Comparison of ENCODE assay signal across 11 cellular contexts in the genomic region with DNA sequence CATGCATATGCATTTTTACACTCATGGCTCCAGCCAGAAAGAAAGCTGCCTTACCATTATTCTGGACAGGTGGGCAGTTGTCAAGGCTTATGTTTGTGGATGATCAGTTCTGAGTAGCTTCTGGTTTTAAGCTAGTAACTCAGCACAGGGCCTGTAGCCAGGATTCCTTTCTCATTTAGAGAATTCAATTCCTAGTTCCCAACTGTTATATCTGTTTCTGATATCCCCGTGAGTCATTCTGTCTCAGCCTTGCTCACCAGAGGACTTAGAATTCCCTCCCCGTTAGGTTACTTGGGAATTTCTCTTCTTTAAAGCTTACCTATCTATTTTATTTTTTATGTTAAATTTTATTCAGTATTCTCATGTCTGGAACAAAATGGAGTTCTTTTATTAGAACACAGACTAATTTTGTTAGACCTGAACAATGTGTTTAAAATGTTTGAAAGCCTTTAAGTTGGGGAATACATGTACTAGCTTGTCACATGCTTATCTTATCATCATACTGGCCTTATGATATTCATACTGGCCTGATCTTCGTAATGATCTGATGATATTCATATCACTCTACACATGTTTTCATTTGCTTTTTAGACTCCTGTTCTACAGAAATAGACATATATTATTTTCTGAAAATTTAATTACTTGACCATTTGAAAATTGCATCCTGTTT. TPM values are rescaled to one million over a fixed set of nuclear protein-coding genes. Genes with fewer than 3 reads are reported as not detected.
A peak's percentile ranks its signal among the peaks of the same experiment; 100 is the strongest.
DNase-seq lines count a peak whose midpoint lies in the region; ATAC-seq and TF ChIP-seq lines count a peak whose summit lies in the region.
"Had no signal": no experiment of that assay in that cellular context is flagged by ENCODE, and none has a peak within 500 bp of the region (broad histone marks: within the 10 kb centered on the region; RNA-seq: fewer than 3 reads in every experiment).

No MANE protein-coding gene starts in this region.

- H3K27ac Mint-ChIP-seq in natural killer cell: peak overlapping the region; percentile 82 to 84
- peak overlapping the region in 1 of 2 donors; percentile 62 for H3K27ac Mint-ChIP-seq in natural killer cell treated with Interleukin-12 subunit alpha and Interleukin-12 subunit beta and Interleukin-15 and Interleukin-18, amount 100 ng/mL, for 72 hours
- H3K27ac Mint-ChIP-seq in central memory CD8-positive, alpha-beta T cell (ENCODE audit: low read depth): peak overlapping the region; percentile 65
- H3K27ac Mint-ChIP-seq in activated CD8-positive, alpha-beta T cell treated with anti-CD3 and anti-CD28 coated beads for 36 hours: no peak overlapping the region
- H3K27ac Mint-ChIP-seq: activated CD4-positive, alpha-beta T cell treated with anti-CD3 and anti-CD28 coated beads, Interleukin-2, amount 10 ng/mL, durations not matched to agents 7 days and 5 days had no signal

- POLR2A ChIA-PET in activated CD8-positive, alpha-beta T cell treated with anti-CD3 and anti-CD28 coated beads for 36 hours (lab: Charles Lee): interaction anchor here (1.1 kb wide), 1 partner anchor 97 kb away, joined by 3 read pairs; no protein-coding TSS in a partner anchor

- TF ChIP-seq CTCF in natural killer cell (IDR thresholded peaks at IDR 0.05): no peak
- TF ChIP-seq CTCF in activated CD8-positive, alpha-beta T cell treated with anti-CD3 and anti-CD28 coated beads for 36 hours (IDR thresholded peaks at IDR 0.05): no peak

- no peaks in the 10 kb centered on the region for H3K27me3 Mint-ChIP-seq in natural killer cell (ENCODE audit: low read depth in 2 of 2)
- H3K27me3 Mint-ChIP-seq in natural killer cell treated with Interleukin-12 subunit alpha and Interleukin-12 subunit beta and Interleukin-15 and Interleukin-18, amount 100 ng/mL, for 72 hours: no peaks in the 10 kb centered on the region
- no peaks in the 10 kb centered on the region for H3K27me3 Mint-ChIP-seq in central memory CD8-positive, alpha-beta T cell
- no peaks in the 10 kb centered on the region for H3K27me3 Mint-ChIP-seq in activated CD8-positive, alpha-beta T cell treated with anti-CD3 and anti-CD28 coated beads for 36 hours
- H3K27me3 Mint-ChIP-seq: activated CD4-positive, alpha-beta T cell treated with anti-CD3 and anti-CD28 coated beads, Interleukin-2, amount 10 ng/mL, durations not matched to agents 7 days and 5 days; naive B cell had no signal

- CTCF ChIA-PET in activated CD8-positive, alpha-beta T cell treated with anti-CD3 and anti-CD28 coated beads for 36 hours (lab: Charles Lee): interaction anchor here (1.0 kb wide), 2 partner anchors 34 to 43 kb away, joined by 3 to 5 read pairs; no protein-coding TSS in a partner anchor

- H3K4me1 Mint-ChIP-seq in natural killer cell: peaks cover 60 to 73% of the 10 kb centered on the region in 2 donors
- peaks cover 27 to 38% of the 10 kb centered on the region in 2 donors for H3K4me1 Mint-ChIP-seq in natural killer cell treated with Interleukin-12 subunit alpha and Interleukin-12 subunit beta and Interleukin-15 and Interleukin-18, amount 100 ng/mL, for 72 hours (ENCODE audit: low read depth in 2 of 2)
- H3K4me1 Mint-ChIP-seq in central memory CD8-positive, alpha-beta T cell: peaks cover 49% of the 10 kb centered on the region
- peaks cover 30% of the 10 kb centered on the region for H3K4me1 Mint-ChIP-seq in activated CD8-positive, alpha-beta T cell treated with anti-CD3 and anti-CD28 coated beads for 36 hours (ENCODE audit: low read depth)

- ATAC-seq in natural killer cell (no peak), GM21447 (IDR thresholded peaks at IDR 0.05; ENCODE audit: unreplicated experiment) (no peak)
- ATAC-seq in natural killer cell treated with Interleukin-12 subunit alpha and Interleukin-12 subunit beta and Interleukin-15 and Interleukin-18, amount 100 ng/mL, for 72 hours: no peak
- no peak for ATAC-seq in central memory CD8-positive, alpha-beta T cell (replicated peaks; ENCODE audit: extremely low read depth, poor library complexity, severe bottlenecking)
- no peak for ATAC-seq in activated CD8-positive, alpha-beta T cell treated with anti-CD3 and anti-CD28 coated beads for 36 hours

- intact Hi-C loops in natural killer cell (cut with micrococcal nuclease): no loop called here
- intact Hi-C loops in activated CD8-positive, alpha-beta T cell treated with anti-CD3 and anti-CD28 coated beads for 36 hours (cut with micrococcal nuclease): no loop called here

- no peaks in the 10 kb centered on the region for H3K36me3 Mint-ChIP-seq in natural killer cell
- H3K36me3 Mint-ChIP-seq in natural killer cell treated with Interleukin-12 subunit alpha and Interleukin-12 subunit beta and Interleukin-15 and Interleukin-18, amount 100 ng/mL, for 72 hours: no peaks in the 10 kb centered on the region
- peaks cover 3% of the 10 kb centered on the region for H3K36me3 Mint-ChIP-seq in central memory CD8-positive, alpha-beta T cell (ENCODE audit: insufficient read depth)
- H3K36me3 Mint-ChIP-seq in activated CD8-positive, alpha-beta T cell treated with anti-CD3 and anti-CD28 coated beads for 36 hours (ENCODE audit: low read depth): peaks cover 5% of the 10 kb centered on the region

- H3K9me3 Mint-ChIP-seq in natural killer cell: no peaks in the 10 kb centered on the region
- H3K9me3 Mint-ChIP-seq in natural killer cell treated with Interleukin-12 subunit alpha and Interleukin-12 subunit beta and Interleukin-15 and Interleukin-18, amount 100 ng/mL, for 72 hours: no peaks in the 10 kb centered on the region
- no peaks in the 10 kb centered on the region for H3K9me3 Mint-ChIP-seq in central memory CD8-positive, alpha-beta T cell
- H3K9me3 Mint-ChIP-seq in activated CD8-positive, alpha-beta T cell treated with anti-CD3 and anti-CD28 coated beads for 36 hours: no peaks in the 10 kb centered on the region
- H3K9me3 Mint-ChIP-seq: activated CD4-positive, alpha-beta T cell treated with anti-CD3 and anti-CD28 coated beads, Interleukin-2, amount 10 ng/mL, durations not matched to agents 7 days and 5 days; naive B cell had no signal

- DNase-seq in natural killer cell (no peak), iris pigment epithelial cell (ENCODE audit: low read depth) (peak; percentile 80), NCI-H2227 (lab: John Stamatoyannopoulos, UW; ENCODE audit: unreplicated experiment) (no peak)
- DNase-seq in natural killer cell treated with Interleukin-12 subunit alpha and Interleukin-12 subunit beta and Interleukin-15 and Interleukin-18, amount 100 ng/mL, for 72 hours (ENCODE audit: low spot score): no peak
- no peak for DNase-seq in central memory CD8-positive, alpha-beta T cell (ENCODE audit: low spot score in 2 of 2)
- no peak for DNase-seq in activated CD8-positive, alpha-beta T cell treated with anti-CD3 and anti-CD28 coated beads for 36 hours
- no peak for DNase-seq in activated naive CD4-positive, alpha-beta T cell (lab: John Stamatoyannopoulos, UW)
- DNase-seq: activated CD4-positive, alpha-beta T cell treated with anti-CD3 and anti-CD28 coated beads, Interleukin-2, amount 10 ng/mL, durations not matched to agents 7 days and 5 days; naive B cell; SHP77 had no signal

- no peak overlapping the region for H3K4me3 Mint-ChIP-seq in natural killer cell
- H3K4me3 Mint-ChIP-seq in natural killer cell treated with Interleukin-12 subunit alpha and Interleukin-12 subunit beta and Interleukin-15 and Interleukin-18, amount 100 ng/mL, for 72 hours: no peak overlapping the region
- H3K4me3 Mint-ChIP-seq in central memory CD8-positive, alpha-beta T cell: no peak overlapping the region
- H3K4me3 Mint-ChIP-seq in activated CD8-positive, alpha-beta T cell treated with anti-CD3 and anti-CD28 coated beads for 36 hours: no peak overlapping the region
- H3K4me3 Mint-ChIP-seq: activated CD4-positive, alpha-beta T cell treated with anti-CD3 and anti-CD28 coated beads, Interleukin-2, amount 10 ng/mL, durations not matched to agents 7 days and 5 days; naive B cell had no signal

RNA-seq across cellular contexts. Expression of a gene that starts 47.1 kb away (rescaled TPM):
- total RNA-seq in natural killer cell: 100 to 1,000 TPM; 364 to 414 (median 376) TPM
- 100 to 1,000 TPM in 1 of 2 donors, 10 to 100 TPM in 1; 86.3 to 101 TPM for total RNA-seq in natural killer cell treated with Interleukin-12 subunit alpha and Interleukin-12 subunit beta and Interleukin-15 and Interleukin-18, amount 100 ng/mL, for 72 hours
- total RNA-seq in activated CD8-positive, alpha-beta T cell treated with anti-CD3 and anti-CD28 coated beads for 36 hours: 100 to 1,000 TPM; 124 to 131 TPM
